1 cellular context compared by ENCODE assay signal in genomic region chr5:14871573-14872069, GRCh38.
TF ChIP-seq lines count a peak whose summit lies in the region.

Gene ANKH (minus strand): TSS chr5:14871778. CDS start chr5:14871447, 331 bp downstream.

TF ChIP-seq in GM23338, 12 proteins besides CTCF, POLR2A, EP300 and RAD21 (continued from another document):
- TF ChIP-seq REST (IDR thresholded peaks at IDR 0.05; ENCODE audit: unreplicated experiment), result no peak
